8 cellular contexts compared by ENCODE assay signal in the genomic region with DNA sequence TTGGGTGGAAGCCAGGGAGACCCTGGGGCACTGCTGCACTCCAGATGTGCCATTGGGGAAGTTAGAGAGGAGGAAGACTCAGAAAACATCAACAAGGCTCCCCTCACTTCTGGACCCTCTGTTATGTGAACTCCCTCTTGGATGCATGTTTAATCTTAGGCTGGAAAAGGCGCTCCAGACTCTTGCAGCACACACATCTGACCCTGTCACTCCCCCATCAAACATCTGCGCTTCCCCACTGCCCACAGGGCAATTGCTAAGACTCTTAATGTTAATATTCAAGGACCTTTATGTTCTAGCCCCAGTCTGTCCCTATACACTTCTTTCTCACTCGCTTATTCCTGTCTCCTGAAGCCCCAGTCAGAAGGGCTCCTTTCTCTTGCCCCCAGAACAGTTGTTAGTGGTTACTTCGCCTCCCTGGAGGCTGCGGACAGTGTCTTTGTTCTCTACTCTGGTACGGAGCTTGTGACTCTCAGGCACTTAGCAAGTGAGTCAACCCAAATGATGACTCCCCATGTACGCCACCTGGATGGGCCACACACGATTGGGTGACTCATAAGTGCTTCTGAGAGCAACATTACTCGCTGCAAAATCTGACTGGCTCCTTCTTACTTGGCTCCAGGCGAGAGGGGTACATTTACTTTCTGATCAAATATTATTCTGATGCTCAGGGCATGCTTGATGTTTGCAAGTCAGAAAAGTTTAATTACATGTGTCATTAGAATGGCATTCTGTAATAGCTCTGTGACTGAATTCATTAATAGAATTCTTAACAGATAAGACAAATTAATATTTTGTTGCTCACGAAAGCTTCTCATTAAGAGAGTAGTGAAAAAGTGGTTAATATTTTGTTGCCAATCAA.
DNase-seq lines count a peak whose midpoint lies in the region; ATAC-seq and TF ChIP-seq lines count a peak whose summit lies in the region.

No MANE protein-coding gene starts in this region.

- peaks cover 0 to under 1% (median 0%) of the 10 kb centered on the region in 11 experiments; a peak in 1 of 22 replicates for H3K9me3 ChIP-seq in BLaER1 treated with 17β-estradiol and CSF1 and Interleukin-3, amounts not matched to agents 10 nM and 100 nM (replicated peaks in 1 of 11)
- no peaks in the 10 kb centered on the region for H3K9me3 ChIP-seq in thyroid gland

- H3K9me2 ChIP-seq in GM23338 (ENCODE audit: insufficient read depth) = no peaks in the 10 kb centered on the region

- H3F3A ChIP-seq in GM23338 (replicated peaks; ENCODE audit: low read depth) = no peaks in the 10 kb centered on the region

- peak overlapping the region in 7 of 11 experiments; percentile 9 to 78 (median 65); a peak in 8 of 22 replicates for H3K27ac ChIP-seq in BLaER1 treated with 17β-estradiol and CSF1 and Interleukin-3, amounts not matched to agents 10 nM and 100 nM
- no peak overlapping the region for H3K27ac ChIP-seq in thyroid gland
- no peak overlapping the region for H3K27ac ChIP-seq in GM23338 (ENCODE audit: low read depth)

- peaks cover 13% of the 10 kb centered on the region for H3K4me1 Mint-ChIP-seq in T-helper 2 cell treated with Interferon-gamma antibody and Interleukin-4, amounts not matched to agents 5 μg/mL and 100 μg/mL, for 36 hours (ENCODE audit: low read depth)
- no peaks in the 10 kb centered on the region; the same call in 2 of the 3 replicates for H3K4me1 Mint-ChIP-seq in GM23338

- H3K4me1 ChIP-seq in BLaER1 treated with 17β-estradiol and CSF1 and Interleukin-3, amounts not matched to agents 10 nM and 100 nM = peaks cover 35 to 98% (median 66%) of the 10 kb centered on the region in 10 experiments
- H3K4me1 ChIP-seq in thyroid gland (no peaks in the 10 kb centered on the region), GM23338 (ENCODE audit: insufficient read depth) (no peaks in the 10 kb centered on the region)

- H3K9me3 Mint-ChIP-seq in T-helper 2 cell treated with Interferon-gamma antibody and Interleukin-4, amounts not matched to agents 5 μg/mL and 100 μg/mL, for 36 hours = no peaks in the 10 kb centered on the region
- peaks cover 5% of the 10 kb centered on the region; the same call in 2 of the 3 replicates for H3K9me3 Mint-ChIP-seq in GM23338

- peak; percentile 43 for DNase-seq in T-helper 2 cell treated with Interferon-gamma antibody and Interleukin-4, amounts not matched to agents 5 μg/mL and 100 μg/mL, for 36 hours (ENCODE audit: low spot score)
- DNase-seq in inferior parietal cortex (ENCODE audit: extremely low spot score) (peak; percentile 53), superior temporal gyrus (ENCODE audit: extremely low spot score) (peak; percentile 48), thyroid gland (no peak), GM23338 (ENCODE audit: low spot score) (no peak)

- no peak overlapping the region for H3K4me3 ChIP-seq in BLaER1 treated with 17β-estradiol and CSF1 and Interleukin-3, amounts not matched to agents 10 nM and 100 nM
- H3K4me3 ChIP-seq in thyroid gland (replicated peaks in 1 of 3) (no peak overlapping the region), GM23338 (no peak overlapping the region)

- no peaks in the 10 kb centered on the region for H3K36me3 Mint-ChIP-seq in T-helper 2 cell treated with Interferon-gamma antibody and Interleukin-4, amounts not matched to agents 5 μg/mL and 100 μg/mL, for 36 hours (ENCODE audit: low read depth)
- H3K36me3 Mint-ChIP-seq in GM23338 (ENCODE audit: low read depth) = no peaks in the 10 kb centered on the region

- no peaks in the 10 kb centered on the region for H3K36me3 ChIP-seq in BLaER1 treated with 17β-estradiol and CSF1 and Interleukin-3, amounts not matched to agents 10 nM and 100 nM
- H3K36me3 ChIP-seq in thyroid gland (no peaks in the 10 kb centered on the region), GM23338 (ENCODE audit: insufficient read depth) (no peaks in the 10 kb centered on the region)

- peak overlapping the region; percentile 17 to 95 (median 68); a peak in 20 of 22 replicates for H3K4me2 ChIP-seq in BLaER1 treated with 17β-estradiol and CSF1 and Interleukin-3, amounts not matched to agents 10 nM and 100 nM
- no peak overlapping the region for H3K4me2 ChIP-seq in GM23338

- H3K27me3 ChIP-seq in BLaER1 treated with 17β-estradiol and CSF1 and Interleukin-3, amounts not matched to agents 10 nM and 100 nM = peaks cover 0 to 2% (median 0%) of the 10 kb centered on the region in 11 experiments; a peak in 1 of 22 replicates
- no peaks in the 10 kb centered on the region for H3K27me3 ChIP-seq in thyroid gland
- H3K27me3 ChIP-seq in GM23338 (ENCODE audit: insufficient read depth) = no peaks in the 10 kb centered on the region

- peak overlapping the region in 1 of 11 experiments; percentile 27; a peak in 1 of 22 replicates for H3K9ac ChIP-seq in BLaER1 treated with 17β-estradiol and CSF1 and Interleukin-3, amounts not matched to agents 10 nM and 100 nM

- intact Hi-C loops in thyroid gland (cut with DNase I) = no loop called here

- no peaks in the 10 kb centered on the region for H3K79me2 ChIP-seq in GM23338 (replicated peaks; ENCODE audit: insufficient read depth)

- no peaks in the 10 kb centered on the region for H3K27me3 Mint-ChIP-seq in T-helper 2 cell treated with Interferon-gamma antibody and Interleukin-4, amounts not matched to agents 5 μg/mL and 100 μg/mL, for 36 hours (ENCODE audit: low read depth)
- H3K27me3 Mint-ChIP-seq in GM23338 (ENCODE audit: insufficient read depth, low read depth, poor library complexity) = peaks cover 4% of the 10 kb centered on the region

- no peaks in the 10 kb centered on the region for H4K20me1 ChIP-seq in BLaER1 treated with 17β-estradiol and CSF1 and Interleukin-3, amounts not matched to agents 10 nM and 100 nM
- H4K20me1 ChIP-seq in GM23338 (replicated peaks; ENCODE audit: insufficient read depth) = no peaks in the 10 kb centered on the region

- TF ChIP-seq CTCF in thyroid gland (IDR thresholded peaks at IDR 0.05) (no peak), GM23338 (conservative IDR thresholded peaks at IDR 0.05; ENCODE audit: low read depth in 2 of 2) (no peak)

- H3K27ac Mint-ChIP-seq in T-helper 2 cell treated with Interferon-gamma antibody and Interleukin-4, amounts not matched to agents 5 μg/mL and 100 μg/mL, for 36 hours = no peak overlapping the region
- H3K27ac Mint-ChIP-seq in GM23338 = no peak overlapping the region

- H3K4me3 Mint-ChIP-seq in T-helper 2 cell treated with Interferon-gamma antibody and Interleukin-4, amounts not matched to agents 5 μg/mL and 100 μg/mL, for 36 hours = no peak overlapping the region
- no peak overlapping the region for H3K4me3 Mint-ChIP-seq in GM23338

- TF ChIP-seq POLR2A in thyroid gland (IDR thresholded peaks at IDR 0.05) = no peak

- ATAC-seq in HG02852 (IDR thresholded peaks at IDR 0.05; ENCODE audit: unreplicated experiment) (peak; percentile 38), GM23338 (no peak), HG03378 (IDR thresholded peaks at IDR 0.05; ENCODE audit: unreplicated experiment) (no peak)

- H2AFZ ChIP-seq in GM23338 = no peak overlapping the region

- WGBS in thyroid gland, 2 donors = 70 to 73% methylated on average over 11 of the region's 11 CpGs

TF ChIP-seq in GM23338, 12 proteins besides CTCF, POLR2A, EP300 and RAD21 (continues in another document):
- no peak for TF ChIP-seq CREB1 (CRISPR knock-in tag; IDR thresholded peaks at IDR 0.05; ENCODE audit: low read depth)
- TF ChIP-seq EZH2phosphoT487 (IDR thresholded peaks at IDR 0.05; ENCODE audit: unreplicated experiment) = no peak
- TF ChIP-seq ZNF114 (CRISPR knock-in tag; IDR thresholded peaks at IDR 0.05) = no peak
- TF ChIP-seq, protein P1, sequence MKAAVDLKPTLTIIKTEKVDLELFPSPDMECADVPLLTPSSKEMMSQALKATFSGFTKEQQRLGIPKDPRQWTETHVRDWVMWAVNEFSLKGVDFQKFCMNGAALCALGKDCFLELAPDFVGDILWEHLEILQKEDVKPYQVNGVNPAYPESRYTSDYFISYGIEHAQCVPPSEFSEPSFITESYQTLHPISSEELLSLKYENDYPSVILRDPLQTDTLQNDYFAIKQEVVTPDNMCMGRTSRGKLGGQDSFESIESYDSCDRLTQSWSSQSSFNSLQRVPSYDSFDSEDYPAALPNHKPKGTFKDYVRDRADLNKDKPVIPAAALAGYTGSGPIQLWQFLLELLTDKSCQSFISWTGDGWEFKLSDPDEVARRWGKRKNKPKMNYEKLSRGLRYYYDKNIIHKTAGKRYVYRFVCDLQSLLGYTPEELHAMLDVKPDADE (IDR thresholded peaks at IDR 0.05) = no peak
- TF ChIP-seq STAT1 (IDR thresholded peaks at IDR 0.05; ENCODE audit: unreplicated experiment) = no peak

Comparison
In these comparisons a context has a peak if more than half of its experiments do, and no peak if none do; other contexts are left out.
1. H3K27ac ChIP-seq: peak in BLaER1 treated with 17β-estradiol and CSF1 and Interleukin-3, amounts not matched to agents 10 nM and 100 nM (7 of 11); none in thyroid gland (0 of 3) and GM23338 (single experiment).
2. DNase-seq: peak in T-helper 2 cell treated with Interferon-gamma antibody and Interleukin-4, amounts not matched to agents 5 μg/mL and 100 μg/mL, for 36 hours (single experiment), inferior parietal cortex (single experiment) and superior temporal gyrus (single experiment); none in thyroid gland (0 of 2) and GM23338 (single experiment).